ENCODE assay signal across 8 cellular contexts in genomic region chr2:205766765-205767359, GRCh38.
DNase-seq lines count a peak whose midpoint lies in the region; ATAC-seq and TF ChIP-seq lines count a peak whose summit lies in the region.

No MANE protein-coding gene starts in this region.

- no peak overlapping the region for H2AFZ ChIP-seq in GM23338

- H3K4me3 Mint-ChIP-seq in GM23338 = no peak overlapping the region
- H3K4me3 Mint-ChIP-seq in activated CD4-positive, alpha-beta T cell treated with anti-CD3 and anti-CD28 coated beads, Interleukin-2, amount 10 ng/mL, durations not matched to agents 24 days and 14 days = no peak overlapping the region
- no peak overlapping the region for H3K4me3 Mint-ChIP-seq in stimulated activated naive B cell treated with anti-CD40 and anti-IgM and Interleukin-4, amounts not matched to agents 10 μg/mL and 1 μg/mL and 100 μg/mL, for 72 hours

- H3K9me2 ChIP-seq in GM23338 (ENCODE audit: insufficient read depth) = no peaks in the 10 kb centered on the region

- peaks cover 9% of the 10 kb centered on the region for H3K27me3 Mint-ChIP-seq in GM23338 (ENCODE audit: insufficient read depth, low read depth, poor library complexity)
- H3K27me3 Mint-ChIP-seq in activated CD4-positive, alpha-beta T cell treated with anti-CD3 and anti-CD28 coated beads, Interleukin-2, amount 10 ng/mL, durations not matched to agents 24 days and 14 days = peaks cover 21% of the 10 kb centered on the region
- H3K27me3 Mint-ChIP-seq in stimulated activated naive B cell treated with anti-CD40 and anti-IgM and Interleukin-4, amounts not matched to agents 10 μg/mL and 1 μg/mL and 100 μg/mL, for 72 hours = peaks cover 18 to 37% of the 10 kb centered on the region in 2 donors

- intact Hi-C loops in activated CD4-positive, alpha-beta T cell treated with anti-CD3 and anti-CD28 coated beads, Interleukin-2, amount 10 ng/mL, durations not matched to agents 24 days and 14 days (cut with micrococcal nuclease) = loop anchor here (2.0 to 5.0 kb wide), 3 partner anchors 45 to 160 kb away; no protein-coding TSS in a partner anchor

- H3K4me2 ChIP-seq in GM23338 = no peak overlapping the region

- H3K4me1 ChIP-seq in GM23338 (ENCODE audit: insufficient read depth) = peaks cover 7% of the 10 kb centered on the region

- peak; percentile 90 to 99 for TF ChIP-seq CTCF in GM23338 (conservative IDR thresholded peaks at IDR 0.05; ENCODE audit: low read depth in 2 of 2)

- H3K27me3 ChIP-seq in GM23338 (ENCODE audit: insufficient read depth) = no peaks in the 10 kb centered on the region

- H3F3A ChIP-seq in GM23338 (replicated peaks; ENCODE audit: low read depth) = peaks cover 7% of the 10 kb centered on the region; the same call in 1 of the 2 replicates

- 0 out of 2 replicates have a peak, but pooled peaks cover 4% of the 10 kb centered on the region for H3K36me3 ChIP-seq in GM23338 (ENCODE audit: insufficient read depth)

- DNase-seq in DMS 273 treated with DMSO at 0.1 percent for 48 hours (lab: John Stamatoyannopoulos, UW) (peak; percentile 12), GM23338 (ENCODE audit: low spot score) (peak; percentile 89), NCI-H2171 treated with DMSO at 0.1 percent for 48 hours (lab: John Stamatoyannopoulos, UW) (peak; percentile 66), midbrain (lab: John Stamatoyannopoulos, UW) (peak; percentile 59), cerebellar nuclear complex (lab: John Stamatoyannopoulos, UW) (no peak)
- DNase-seq in activated CD4-positive, alpha-beta T cell treated with anti-CD3 and anti-CD28 coated beads, Interleukin-2, amount 10 ng/mL, durations not matched to agents 24 days and 14 days = peak; percentile 84
- peak; percentile 18 for DNase-seq in effector CD8-positive, alpha-beta T cell (lab: John Stamatoyannopoulos, UW)
- peak; percentile 20 for DNase-seq in stimulated activated naive B cell treated with anti-CD40 and anti-IgM and Interleukin-4, amounts not matched to agents 10 μg/mL and 1 μg/mL and 100 μg/mL, for 72 hours

- peaks cover 28% of the 10 kb centered on the region for H3K4me1 Mint-ChIP-seq in GM23338
- peaks cover 4% of the 10 kb centered on the region for H3K4me1 Mint-ChIP-seq in activated CD4-positive, alpha-beta T cell treated with anti-CD3 and anti-CD28 coated beads, Interleukin-2, amount 10 ng/mL, durations not matched to agents 24 days and 14 days
- peaks cover 4 to 15% of the 10 kb centered on the region in 2 donors for H3K4me1 Mint-ChIP-seq in stimulated activated naive B cell treated with anti-CD40 and anti-IgM and Interleukin-4, amounts not matched to agents 10 μg/mL and 1 μg/mL and 100 μg/mL, for 72 hours

- H3K9me3 Mint-ChIP-seq in GM23338 = no peaks in the 10 kb centered on the region
- H3K9me3 Mint-ChIP-seq in activated CD4-positive, alpha-beta T cell treated with anti-CD3 and anti-CD28 coated beads, Interleukin-2, amount 10 ng/mL, durations not matched to agents 24 days and 14 days = no peaks in the 10 kb centered on the region
- H3K9me3 Mint-ChIP-seq in stimulated activated naive B cell treated with anti-CD40 and anti-IgM and Interleukin-4, amounts not matched to agents 10 μg/mL and 1 μg/mL and 100 μg/mL, for 72 hours = no peaks in the 10 kb centered on the region

- no peaks in the 10 kb centered on the region for H3K36me3 Mint-ChIP-seq in GM23338 (ENCODE audit: low read depth)
- peaks cover 9% of the 10 kb centered on the region for H3K36me3 Mint-ChIP-seq in activated CD4-positive, alpha-beta T cell treated with anti-CD3 and anti-CD28 coated beads, Interleukin-2, amount 10 ng/mL, durations not matched to agents 24 days and 14 days (ENCODE audit: low read depth)
- peaks cover 2 to 7% of the 10 kb centered on the region in 2 donors for H3K36me3 Mint-ChIP-seq in stimulated activated naive B cell treated with anti-CD40 and anti-IgM and Interleukin-4, amounts not matched to agents 10 μg/mL and 1 μg/mL and 100 μg/mL, for 72 hours

- H4K20me1 ChIP-seq in GM23338 (replicated peaks; ENCODE audit: insufficient read depth) = no peaks in the 10 kb centered on the region

- no peak overlapping the region for H3K27ac ChIP-seq in GM23338 (ENCODE audit: low read depth)

- ATAC-seq in GM23338 = no peak
- ATAC-seq in stimulated activated naive B cell treated with anti-CD40 and anti-IgM and Interleukin-4, amounts not matched to agents 10 μg/mL and 1 μg/mL and 100 μg/mL, for 72 hours (replicated peaks) = peak in 1 of 2 donors; percentile 38

- no peak overlapping the region; the same call in 1 of the 2 replicates for H3K27ac Mint-ChIP-seq in GM23338
- H3K27ac Mint-ChIP-seq in activated CD4-positive, alpha-beta T cell treated with anti-CD3 and anti-CD28 coated beads, Interleukin-2, amount 10 ng/mL, durations not matched to agents 24 days and 14 days = no peak overlapping the region
- no peak overlapping the region for H3K27ac Mint-ChIP-seq in stimulated activated naive B cell treated with anti-CD40 and anti-IgM and Interleukin-4, amounts not matched to agents 10 μg/mL and 1 μg/mL and 100 μg/mL, for 72 hours

- H3K79me2 ChIP-seq in GM23338 (replicated peaks; ENCODE audit: insufficient read depth) = no peaks in the 10 kb centered on the region

- no peak overlapping the region for H3K4me3 ChIP-seq in GM23338

TF ChIP-seq in GM23338, 12 proteins besides CTCF, POLR2A, EP300 and RAD21:
- TF ChIP-seq CREB1 (CRISPR knock-in tag; IDR thresholded peaks at IDR 0.05; ENCODE audit: low read depth) (0 out of 2 replicates have a peak, but pooled peaks have one; percentile 4), EZH2 (IDR thresholded peaks at IDR 0.05; ENCODE audit: low read depth, unreplicated experiment) (no peak), ZNF462 (CRISPR knock-in tag; IDR thresholded peaks at IDR 0.05) (no peak), EZH2phosphoT487 (IDR thresholded peaks at IDR 0.05; ENCODE audit: unreplicated experiment) (no peak)

Comparison
In these comparisons a context has a peak if more than half of its experiments do, and no peak if none do; other contexts are left out.
1. DNase-seq: peak in DMS 273 treated with DMSO at 0.1 percent for 48 hours (single experiment), GM23338 (single experiment), NCI-H2171 treated with DMSO at 0.1 percent for 48 hours (single experiment), activated CD4-positive, alpha-beta T cell treated with anti-CD3 and anti-CD28 coated beads, Interleukin-2, amount 10 ng/mL, durations not matched to agents 24 days and 14 days (single experiment), effector CD8-positive, alpha-beta T cell (single experiment), midbrain (single experiment) and stimulated activated naive B cell treated with anti-CD40 and anti-IgM and Interleukin-4, amounts not matched to agents 10 μg/mL and 1 μg/mL and 100 μg/mL, for 72 hours (single experiment); none in cerebellar nuclear complex (0 of 2).